Comparison of ENCODE assay signal across 17 cellular contexts in the genomic region with DNA sequence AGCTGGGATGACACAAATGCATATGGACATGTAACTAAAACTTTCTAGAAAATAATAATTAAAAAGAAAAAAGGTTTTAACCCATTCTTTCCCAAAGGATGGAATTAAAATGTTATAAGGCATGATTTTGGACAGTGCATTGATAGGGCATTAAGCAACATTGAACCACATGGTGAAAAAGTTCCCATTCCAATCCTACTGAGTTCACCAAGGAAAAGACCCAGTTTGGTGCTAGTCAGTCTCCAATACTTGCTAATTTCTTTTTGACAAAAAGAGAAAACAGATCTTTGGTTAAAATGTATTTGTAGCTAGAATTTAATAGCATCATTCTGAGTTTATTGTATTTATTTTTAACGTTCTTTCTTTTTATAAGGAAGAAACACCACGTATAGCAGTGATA. TPM values are rescaled to one million over a fixed set of nuclear protein-coding genes. Genes with fewer than 3 reads are reported as not detected.
"Had no signal": no experiment of that assay in that cellular context is flagged by ENCODE, and none has a peak within 500 bp of the region (broad histone marks: within the 10 kb centered on the region; RNA-seq: fewer than 3 reads in every experiment).

No MANE protein-coding gene starts in this region.

- H3K27me3 Mint-ChIP-seq: brain had no signal

- H3K4me3 ChIP-seq: pancreas, thyroid gland had no signal

- H3K4me1 Mint-ChIP-seq: brain, endodermal cell had no signal

- H3K4me1 ChIP-seq: pancreas had no signal

- H3K27me3 ChIP-seq: pancreas, thyroid gland had no signal

- ATAC-seq: SK-N-SH treated with all-trans-retinoic acid at 6 μM for 48 hours had no signal

- H3K9me3 ChIP-seq: pancreas, thyroid gland had no signal

- H3K36me3 ChIP-seq: pancreas had no signal

- H3K27ac Mint-ChIP-seq: endodermal cell had no signal

- H3K27ac ChIP-seq: thyroid gland had no signal

- H3K4me3 Mint-ChIP-seq: brain, neural crest cell had no signal

- DNase-seq: activated CD4-positive, alpha-beta T cell treated with anti-CD3 and anti-CD28 coated beads, Interleukin-2, amount 50 U/mL, for 1 hour; activated CD4-positive, CD25-positive, alpha-beta regulatory T cell; activated effector memory CD4-positive, alpha-beta T cell treated with anti-CD3 and anti-CD28 coated beads, Interleukin-2, amount 50 U/mL, for 16 hours; activated T-cell treated with anti-CD3 and anti-CD28 coated beads for 4 hours; amniotic stem cell; endodermal cell; erythroblast; mesenchymal stem cell; pancreas; retina; stimulated activated CD4-positive, alpha-beta T cell treated with anti-CD3 and anti-CD28 coated beads, Interleukin-4, amount 100 ng/mL, for 4 hours; thyroid gland had no signal

RNA-seq across cellular contexts. Expression of gene EMP2, which starts 28.1 kb away (rescaled TPM):
- total RNA-seq: activated CD8-positive, alpha-beta memory T cell treated with anti-CD3 and anti-CD28 coated beads for 36 hours; activated naive CD4-positive, alpha-beta T cell treated with anti-CD3 and anti-CD28 coated beads, Interleukin-2, amount 50 U/mL, for 72 hours had no signal
